ENCODE assay signal across 33 cellular contexts in the genomic region with DNA sequence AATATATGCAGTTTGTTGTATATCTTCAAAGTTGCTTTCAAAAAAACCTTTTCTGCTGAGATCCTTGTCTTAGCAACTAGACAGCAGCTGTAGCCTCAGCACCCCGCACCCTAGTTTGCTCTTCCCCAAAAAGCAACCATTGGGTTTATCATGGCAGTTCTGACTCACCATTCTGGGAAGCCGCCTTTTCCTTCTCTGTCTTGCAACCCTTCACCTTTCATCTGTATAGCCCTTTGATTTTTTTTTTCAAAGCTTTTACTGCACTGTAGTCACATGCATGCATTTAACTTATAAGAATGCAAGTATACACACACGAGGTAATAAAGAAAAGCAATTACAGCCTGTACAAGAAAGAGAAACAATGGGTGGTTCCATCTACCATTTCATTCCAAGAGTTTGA.
"Had no signal": no experiment of that assay in that cellular context is flagged by ENCODE, and none has a peak within 500 bp of the region (broad histone marks: within the 10 kb centered on the region; RNA-seq: fewer than 3 reads in every experiment).

No MANE protein-coding gene starts in this region.

- H3K27ac Mint-ChIP-seq: activated CD4-positive, alpha-beta memory T cell treated with anti-CD3 and anti-CD28 coated beads for 36 hours; activated CD4-positive, alpha-beta T cell treated with anti-CD3 and anti-CD28 coated beads for 36 hours; activated CD4-positive, alpha-beta T cell treated with anti-CD3 and anti-CD28 coated beads, Interleukin-2, amount 10 ng/mL, durations not matched to agents 24 days and 14 days; activated CD8-positive, alpha-beta memory T cell treated with anti-CD3 and anti-CD28 coated beads, Interleukin-2, amount 10 ng/mL, durations not matched to agents 7 days and 5 days; activated CD8-positive, alpha-beta T cell treated with anti-CD3 and anti-CD28 coated beads, Interleukin-2, amount 10 ng/mL, durations not matched to agents 7 days and 5 days; activated naive CD4-positive, alpha-beta T cell treated with anti-CD3 and anti-CD28 coated beads, Interleukin-2, amount 50 U/mL, for 24 hours; activated naive CD8-positive, alpha-beta T cell treated with anti-CD3 and anti-CD28 coated beads for 36 hours; activated naive CD8-positive, alpha-beta T cell treated with anti-CD3 and anti-CD28 coated beads, Interleukin-2, amount 50 U/mL, for 24 hours; activated T-cell treated with anti-CD3 and anti-CD28 coated beads, Interleukin-2, amount 50 U/mL, for 24 hours; activated T-cell treated with anti-CD3 and anti-CD28 coated beads, Interleukin-2, amount 50 U/mL, for 72 hours; brain; dendritic cell treated with granulocyte-macrophage colony-stimulating factor and Interleukin-4, amounts not matched to agents 40 ng/mL and 50 ng/mL, for 4 days; endodermal cell had no signal

- FAIRE-seq: bronchial epithelial cell had no signal

- DNase-seq: activated CD4-positive, alpha-beta memory T cell treated with anti-CD3 and anti-CD28 coated beads for 36 hours; activated CD4-positive, alpha-beta T cell treated with anti-CD3 and anti-CD28 coated beads for 36 hours; activated CD4-positive, alpha-beta T cell treated with anti-CD3 and anti-CD28 coated beads, Interleukin-2, amount 10 ng/mL, durations not matched to agents 24 days and 14 days; activated CD4-positive, CD25-positive, alpha-beta regulatory T cell; activated CD4-positive, CD25-positive, alpha-beta regulatory T cell treated with anti-CD3 and anti-CD28 coated beads, Interleukin-2, amount 50 U/mL, for 72 hours; activated CD8-positive, alpha-beta memory T cell treated with anti-CD3 and anti-CD28 coated beads, Interleukin-2, amount 10 ng/mL, durations not matched to agents 7 days and 5 days; activated CD8-positive, alpha-beta memory T cell treated with anti-CD3 and anti-CD28 coated beads, Interleukin-2, amount 50 U/mL, for 48 hours; activated CD8-positive, alpha-beta T cell treated with anti-CD3 and anti-CD28 coated beads, Interleukin-2, amount 10 ng/mL, durations not matched to agents 7 days and 5 days; activated gamma-delta T cell; activated naive CD4-positive, alpha-beta T cell; activated naive CD8-positive, alpha-beta T cell treated with anti-CD3 and anti-CD28 coated beads for 36 hours; activated naive CD8-positive, alpha-beta T cell treated with anti-CD3 and anti-CD28 coated beads, Interleukin-2, amount 50 U/mL, for 24 hours; activated T-cell treated with anti-CD3 and anti-CD28 coated beads for 4 hours; activated T-cell treated with anti-CD3 and anti-CD28 coated beads, Interleukin-2, amount 50 U/mL, for 24 hours; activated T-cell treated with anti-CD3 and anti-CD28 coated beads, Interleukin-2, amount 50 U/mL, for 72 hours; adrenal gland; amygdala; aorta; dorsolateral prefrontal cortex; effector memory CD4-positive, alpha-beta T cell; endodermal cell; foreskin keratinocyte; gastrocnemius medialis; glutamatergic neuron; heart left ventricle; T-helper 2 cell had no signal

- H3K36me3 Mint-ChIP-seq: activated naive CD4-positive, alpha-beta T cell treated with anti-CD3 and anti-CD28 coated beads, Interleukin-2, amount 50 U/mL, for 24 hours; activated naive CD8-positive, alpha-beta T cell treated with anti-CD3 and anti-CD28 coated beads for 36 hours; brain had no signal

- H3K27me3 ChIP-seq: adrenal gland, esophagus muscularis mucosa, foreskin keratinocyte, gastrocnemius medialis had no signal

- H3K4me1 Mint-ChIP-seq: activated CD4-positive, alpha-beta T cell treated with anti-CD3 and anti-CD28 coated beads for 36 hours; activated CD4-positive, alpha-beta T cell treated with anti-CD3 and anti-CD28 coated beads, Interleukin-2, amount 10 ng/mL, durations not matched to agents 24 days and 14 days; activated CD8-positive, alpha-beta memory T cell treated with anti-CD3 and anti-CD28 coated beads, Interleukin-2, amount 10 ng/mL, durations not matched to agents 7 days and 5 days; activated naive CD4-positive, alpha-beta T cell treated with anti-CD3 and anti-CD28 coated beads, Interleukin-2, amount 50 U/mL, for 24 hours; activated naive CD8-positive, alpha-beta T cell treated with anti-CD3 and anti-CD28 coated beads for 36 hours; activated naive CD8-positive, alpha-beta T cell treated with anti-CD3 and anti-CD28 coated beads, Interleukin-2, amount 50 U/mL, for 24 hours; central memory CD8-positive, alpha-beta T cell had no signal

- ATAC-seq: activated CD4-positive, alpha-beta T cell treated with anti-CD3 and anti-CD28 coated beads for 36 hours; activated CD8-positive, alpha-beta memory T cell treated with anti-CD3 and anti-CD28 coated beads, Interleukin-2, amount 10 ng/mL, durations not matched to agents 7 days and 5 days; activated CD8-positive, alpha-beta T cell treated with anti-CD3 and anti-CD28 coated beads, Interleukin-2, amount 10 ng/mL, durations not matched to agents 7 days and 5 days; activated naive CD8-positive, alpha-beta T cell treated with anti-CD3 and anti-CD28 coated beads, Interleukin-2, amount 50 U/mL, for 24 hours; activated T-cell treated with anti-CD3 and anti-CD28 coated beads, Interleukin-2, amount 50 U/mL, for 72 hours; foreskin keratinocyte; gastrocnemius medialis; heart left ventricle had no signal

- H3K9me3 Mint-ChIP-seq: dendritic cell treated with granulocyte-macrophage colony-stimulating factor and Interleukin-4, amounts not matched to agents 40 ng/mL and 50 ng/mL, for 4 days had no signal

- H3K36me3 ChIP-seq: adrenal gland, esophagus muscularis mucosa, gastrocnemius medialis, heart left ventricle had no signal

- H3K4me3 Mint-ChIP-seq: activated CD4-positive, alpha-beta memory T cell treated with anti-CD3 and anti-CD28 coated beads for 36 hours; activated CD4-positive, alpha-beta T cell treated with anti-CD3 and anti-CD28 coated beads for 36 hours; activated CD4-positive, alpha-beta T cell treated with anti-CD3 and anti-CD28 coated beads, Interleukin-2, amount 10 ng/mL, durations not matched to agents 24 days and 14 days; activated CD8-positive, alpha-beta memory T cell treated with anti-CD3 and anti-CD28 coated beads, Interleukin-2, amount 10 ng/mL, durations not matched to agents 7 days and 5 days; activated CD8-positive, alpha-beta T cell treated with anti-CD3 and anti-CD28 coated beads, Interleukin-2, amount 10 ng/mL, durations not matched to agents 7 days and 5 days; activated naive CD4-positive, alpha-beta T cell treated with anti-CD3 and anti-CD28 coated beads, Interleukin-2, amount 50 U/mL, for 24 hours; activated naive CD8-positive, alpha-beta T cell treated with anti-CD3 and anti-CD28 coated beads for 36 hours; activated naive CD8-positive, alpha-beta T cell treated with anti-CD3 and anti-CD28 coated beads, Interleukin-2, amount 50 U/mL, for 24 hours; activated T-cell treated with anti-CD3 and anti-CD28 coated beads, Interleukin-2, amount 50 U/mL, for 24 hours; activated T-cell treated with anti-CD3 and anti-CD28 coated beads, Interleukin-2, amount 50 U/mL, for 72 hours; brain; central memory CD8-positive, alpha-beta T cell; dendritic cell treated with granulocyte-macrophage colony-stimulating factor and Interleukin-4, amounts not matched to agents 40 ng/mL and 50 ng/mL, for 4 days; endodermal cell had no signal

- H3K4me1 ChIP-seq: adrenal gland, foreskin keratinocyte, gastrocnemius medialis had no signal

- H3K4me3 ChIP-seq: adrenal gland, coronary artery, dorsolateral prefrontal cortex, esophagus muscularis mucosa, gastrocnemius medialis, heart left ventricle had no signal

- H3K27ac ChIP-seq: adrenal gland, coronary artery, dorsolateral prefrontal cortex, esophagus muscularis mucosa, foreskin keratinocyte, gastrocnemius medialis, heart left ventricle had no signal
